Comparison of ENCODE assay signal across 9 cellular contexts in the genomic region with DNA sequence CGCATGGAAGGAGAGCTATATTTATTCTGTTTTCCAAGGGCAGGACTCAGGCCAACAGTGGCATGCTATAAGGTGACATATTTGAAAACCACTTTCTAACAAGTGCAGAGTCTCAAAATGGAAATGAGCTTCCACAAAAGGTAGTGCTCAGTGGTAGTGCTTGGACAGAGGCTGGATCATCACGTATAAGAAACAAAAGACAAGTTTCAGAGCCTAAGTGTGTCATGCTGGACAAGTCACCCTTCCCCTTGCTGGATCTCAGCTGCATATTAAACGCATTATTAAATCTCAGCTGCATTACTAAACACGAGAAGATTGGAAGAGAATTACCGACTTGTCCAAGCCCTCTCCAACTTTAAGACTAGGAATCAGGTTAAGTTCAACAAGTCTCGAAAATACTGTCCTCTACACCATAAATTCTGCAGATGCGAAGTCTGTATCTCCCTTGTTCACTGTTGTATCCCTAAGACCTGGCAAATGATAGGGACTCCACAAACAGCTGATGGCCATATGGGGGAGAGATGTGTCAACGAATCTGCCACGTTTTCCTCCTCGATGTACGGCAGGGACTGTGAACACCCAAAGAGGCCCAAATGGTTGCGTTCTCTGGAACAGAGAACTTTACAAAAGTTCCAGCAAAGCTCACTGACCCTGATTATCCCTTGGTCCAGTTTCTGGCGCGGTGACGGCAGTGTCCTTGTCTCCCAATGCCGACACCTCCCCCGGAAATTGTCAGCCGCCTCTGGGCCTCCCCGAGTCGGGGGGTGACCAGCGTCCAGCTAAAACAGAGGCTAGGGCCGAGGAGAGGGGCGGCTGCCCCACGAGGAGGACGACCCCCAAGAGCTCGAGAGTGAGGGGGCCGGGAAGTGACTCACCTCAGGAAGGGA. TPM values are rescaled to one million over a fixed set of nuclear protein-coding genes. Genes with fewer than 3 reads are reported as not detected.
DNase-seq lines count a peak whose midpoint lies in the region; ATAC-seq and TF ChIP-seq lines count a peak whose summit lies in the region.
"Had no signal": no experiment of that assay in that cellular context is flagged by ENCODE, and none has a peak within 500 bp of the region (broad histone marks: within the 10 kb centered on the region; RNA-seq: fewer than 3 reads in every experiment).

No MANE protein-coding gene starts in this region.

- H3K4me1 Mint-ChIP-seq in Caco-2 (ENCODE audit: low read depth, unreplicated experiment), result no peaks in the 10 kb centered on the region
- H3K4me1 Mint-ChIP-seq in mesothelial cell of epicardium, result peaks cover 6% of the 10 kb centered on the region

- intact Hi-C loops in Caco-2 (cut with micrococcal nuclease; ENCODE audit: unreplicated experiment), result no loop called here

- H3K4me1 ChIP-seq in Caco-2 (0 out of 2 replicates have a peak, but pooled peaks cover 4% of the 10 kb centered on the region), mesodermal cell (ENCODE audit: control insufficient read depth, insufficient read depth, low read length, poor library complexity, severe bottlenecking) (peaks cover 4% of the 10 kb centered on the region)

- no peaks in the 10 kb centered on the region for H3K36me3 Mint-ChIP-seq in Caco-2 (ENCODE audit: insufficient read depth, unreplicated experiment)
- H3K36me3 Mint-ChIP-seq in mesothelial cell of epicardium, result no peaks in the 10 kb centered on the region

- no peaks in the 10 kb centered on the region for H3K27me3 ChIP-seq in Caco-2 (replicated peaks; ENCODE audit: control insufficient read depth, insufficient read depth, low read length)

- H3K27ac ChIP-seq in coronary artery (peak overlapping the region; percentile 87 to 97), mesodermal cell (ENCODE audit: low read depth, low read length, severe bottlenecking) (peak overlapping the region; percentile 81)

- CTCF ChIA-PET in Caco-2 (lab: Charles Lee), result interaction anchor here (1.2 kb wide), 1 partner anchor 280 kb away, joined by 4 read pairs; no protein-coding TSS in a partner anchor

- BruUV-seq in Caco-2 (replicated peaks; lab: Mats Ljungman, UMichigan), result TSS peak; percentile 58

- peak; percentile 22 for ATAC-seq in GM21447 (IDR thresholded peaks at IDR 0.05; ENCODE audit: unreplicated experiment)

- H3K27me3 Mint-ChIP-seq in Caco-2 (ENCODE audit: insufficient read depth, unreplicated experiment) (no peaks in the 10 kb centered on the region), mesothelial cell of epicardium (ENCODE audit: low read depth) (no peaks in the 10 kb centered on the region)

- no peak for DNase-seq in Caco-2
- peak; percentile 19 for DNase-seq in KBM-7
- DNase-seq in coronary artery (ENCODE audit: low spot score), result no peak
- DNase-seq in mesothelial cell of epicardium (ENCODE audit: low spot score in 2 of 2, unreplicated experiment in 2 of 2), result no peak
- DNase-seq in NCI-H446 (lab: John Stamatoyannopoulos, UW), result no peak
- no peak for DNase-seq in DMS79 (lab: John Stamatoyannopoulos, UW)

- H3K4me3 Mint-ChIP-seq in Caco-2 (ENCODE audit: unreplicated experiment), result no peak overlapping the region
- no peak overlapping the region for H3K4me3 Mint-ChIP-seq in mesothelial cell of epicardium

- H3K9me3 Mint-ChIP-seq in Caco-2 (ENCODE audit: unreplicated experiment) (no peaks in the 10 kb centered on the region), mesothelial cell of epicardium (no peaks in the 10 kb centered on the region)

- H3K36me3 ChIP-seq in Caco-2 (ENCODE audit: control insufficient read depth, insufficient read depth, low read length), result no peaks in the 10 kb centered on the region
- peaks cover 21% of the 10 kb centered on the region for H3K36me3 ChIP-seq in mesodermal cell (ENCODE audit: control insufficient read depth, insufficient read depth, low read length)

- 3 to 9% methylated on average over 23 to 24 of the region's 27 CpGs for WGBS in mesodermal cell (ENCODE audit: insufficient coverage in 2 of 2), 2 experiments

- TF ChIP-seq CTCF in Caco-2 (IDR thresholded peaks at IDR 0.05; ENCODE audit: insufficient read depth in 1 of 2, low read depth in 1 of 2, low read length in 1 of 2, severe bottlenecking in 1 of 2, unreplicated experiment in 1 of 2) (no peak), coronary artery (IDR thresholded peaks at IDR 0.05) (no peak), mesothelial cell of epicardium (IDR thresholded peaks at IDR 0.05; ENCODE audit: unreplicated experiment) (no peak)

- in situ Hi-C loops in KBM-7 (cut with MboI; ENCODE audit: low pct_unique_long_range_greater_than_20kb, low sequenced_read_pairs), result no loop called here

- POLR2A ChIA-PET in Caco-2 (lab: Charles Lee), result interaction anchor here (0.5 to 1.1 kb wide), 4 partner anchors 13 to 123 kb away, joined by 3 to 5 read pairs (median 4); partner anchors contain the start of gene PDIA6

- no peak overlapping the region for H3K27ac Mint-ChIP-seq in Caco-2 (ENCODE audit: unreplicated experiment)
- no peak overlapping the region for H3K27ac Mint-ChIP-seq in mesothelial cell of epicardium

- H3K4me3 ChIP-seq in Caco-2 (ENCODE audit: low read depth, low read length) (peak overlapping the region; percentile 81), coronary artery (peak overlapping the region; percentile 89), mesodermal cell (ENCODE audit: extremely low read depth, insufficient read depth, low read length, poor library complexity, severe bottlenecking) (peak overlapping the region; percentile 100)

- H3K9me3 ChIP-seq in Caco-2, result no peaks in the 10 kb centered on the region
- H3K9me3 ChIP-seq in mesodermal cell (ENCODE audit: control insufficient read depth, low read length), result no peaks in the 10 kb centered on the region

RNA-seq across cellular contexts. Expression of gene NOL10, which starts 0.6 kb away (rescaled TPM):
- total RNA-seq in Caco-2 (2022), result 38.8 and 41.7 TPM in 2 replicates
- 17.5 TPM for polyA plus RNA-seq in mesodermal cell (2013, experiment 1 of 2)
- polyA plus RNA-seq in mesodermal cell (2013, experiment 2 of 2), result 18.4 TPM
- total RNA-seq in mesothelial cell of epicardium, result 24.8 to 25.7 TPM (median 25.6 TPM) in 3 replicates

RNA-seq across cellular contexts. Expression of gene ATP6V1C2, which starts 32.3 kb away (rescaled TPM):
- total RNA-seq in Caco-2 (2022), result 4.2 and 4.8 TPM in 2 replicates
- not detected for polyA plus RNA-seq in mesodermal cell (2013, experiment 1 of 2)
- polyA plus RNA-seq in mesodermal cell (2013, experiment 2 of 2), result 0.35 TPM
- 0.09 to 0.27 TPM (median 0.27 TPM) in 3 replicates for total RNA-seq in mesothelial cell of epicardium
- total RNA-seq: T-helper 1 cell treated with Interleukin-12 subunit alpha and Interleukin-12 subunit beta and Interleukin-4 antibody, amounts not matched to agents 30 ng/mL and 1 ng/mL, for 36 hours had no signal
